Comparison of ENCODE assay signal across 11 cellular contexts in the genomic region with DNA sequence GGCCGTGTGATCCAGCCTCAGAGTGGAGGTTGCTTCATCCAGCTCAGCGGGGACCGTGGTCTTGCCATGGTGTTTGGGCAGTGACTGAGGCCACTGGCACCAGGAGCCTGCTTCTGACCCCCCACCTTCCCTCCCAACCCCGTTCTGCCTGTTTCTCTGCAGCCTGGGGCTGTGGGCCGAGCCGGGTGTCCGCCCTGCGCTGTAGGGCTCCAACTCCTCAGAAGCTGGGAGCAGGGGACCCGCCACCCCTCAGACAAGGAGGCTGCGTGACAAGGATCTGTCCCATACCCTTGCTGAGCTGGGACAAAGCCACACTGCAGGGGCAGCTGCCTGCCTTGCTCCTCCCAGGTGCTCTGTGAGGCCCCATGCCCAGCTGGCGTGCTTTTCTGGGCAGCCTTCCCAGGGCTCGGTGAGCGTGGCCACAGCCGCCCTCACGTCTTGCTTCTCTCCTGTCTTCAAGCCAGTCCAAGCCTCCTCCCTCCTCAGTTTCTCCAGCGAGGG. TPM values are rescaled to one million over a fixed set of nuclear protein-coding genes. Genes with fewer than 3 reads are reported as not detected.
DNase-seq lines count a peak whose midpoint lies in the region; ATAC-seq, FAIRE-seq and TF ChIP-seq lines count a peak whose summit lies in the region.
"Had no signal": no experiment of that assay in that cellular context is flagged by ENCODE, and none has a peak within 500 bp of the region (broad histone marks: within the 10 kb centered on the region; RNA-seq: fewer than 3 reads in every experiment).

No MANE protein-coding gene starts in this region.

- H2BK12ac ChIP-seq in H1 (ENCODE audit: low read depth, low read length): no peak overlapping the region

- no peak for FAIRE-seq in H1 (lab: Jason Lieb, UNC)

- peak overlapping the region; percentile 52; the same call in 1 of the 2 replicates for H2BK5ac ChIP-seq in H1 (ENCODE audit: low read depth, low read length)

- H3K23me2 ChIP-seq in H1 (ENCODE audit: low read depth, low read length): no peaks in the 10 kb centered on the region

- H3K4ac ChIP-seq in H1 (replicated peaks; ENCODE audit: insufficient read length, low read depth, low read length): no peak overlapping the region

- H2BK20ac ChIP-seq in H1 (ENCODE audit: low read length): no peak overlapping the region

- peaks cover 8% of the 10 kb centered on the region for H3K4me1 Mint-ChIP-seq in activated CD4-positive, alpha-beta T cell treated with anti-CD3 and anti-CD28 coated beads for 36 hours

- TF ChIP-seq CTCF in H1 (IDR thresholded peaks at IDR 0.05; ENCODE audit: control extremely low read depth in 1 of 3, insufficient read depth in 1 of 3, low read depth in 1 of 3, low read length in 3 of 3): no peak
- TF ChIP-seq CTCF in right lobe of liver (IDR thresholded peaks at IDR 0.05): no peak
- TF ChIP-seq CTCF in thyroid gland (IDR thresholded peaks at IDR 0.05): no peak
- no peak for TF ChIP-seq CTCF in OCI-LY7 (conservative IDR thresholded peaks at IDR 0.05; ENCODE audit: low read length)

- POLR2A ChIA-PET in H1 (lab: Charles Lee; ENCODE audit: partially characterized antibody): interaction anchor here (1.2 to 2.9 kb wide), 3 partner anchors 146 to 254 kb away, joined by 3 to 13 read pairs (median 4); partner anchors contain the start of genes PACSIN2 and POLDIP3
- POLR2A ChIA-PET in OCI-LY7 (lab: Charles Lee): no interaction called here
- POLR2A ChIA-PET in activated CD4-positive, alpha-beta T cell treated with anti-CD3 and anti-CD28 coated beads for 36 hours (lab: Charles Lee): no interaction called here

- no peak overlapping the region for H3K27ac Mint-ChIP-seq in activated CD4-positive, alpha-beta T cell treated with anti-CD3 and anti-CD28 coated beads for 36 hours

- peaks cover 14% of the 10 kb centered on the region for H3K36me3 Mint-ChIP-seq in activated CD4-positive, alpha-beta T cell treated with anti-CD3 and anti-CD28 coated beads for 36 hours (ENCODE audit: low read depth)

- no peak overlapping the region for H3K23ac ChIP-seq in H1 (ENCODE audit: insufficient read length)

- no peak for TF ChIP-seq EP300 in H1 (IDR thresholded peaks at IDR 0.05; ENCODE audit: borderline replicate concordance in 1 of 2, low read depth in 2 of 2, low read length in 2 of 2)

- no peak for TF ChIP-seq RAD21 in H1 (IDR thresholded peaks at IDR 0.05 in 1 of 2, conservative IDR thresholded peaks at IDR 0.05 in 1 of 2; ENCODE audit: low read depth in 2 of 2, low read length in 2 of 2)

- no peaks in the 10 kb centered on the region for H3K9me2 ChIP-seq in OCI-LY7 (ENCODE audit: insufficient read depth, low read length)

- no peak overlapping the region for H4K91ac ChIP-seq in H1 (replicated peaks; ENCODE audit: insufficient read length, low read length)

- no peak for TF ChIP-seq POLR2A in H1 (IDR thresholded peaks at IDR 0.05; ENCODE audit: control extremely low read depth in 1 of 2, low read depth in 2 of 2, low read length in 2 of 2)
- TF ChIP-seq POLR2A in right lobe of liver (IDR thresholded peaks at IDR 0.05): no peak
- TF ChIP-seq POLR2A in thyroid gland (IDR thresholded peaks at IDR 0.05): peak in 1 of 2 donors; percentile 46

- no peak overlapping the region for H3K27ac ChIP-seq in H1 (ENCODE audit: low read depth, low read length)
- H3K27ac ChIP-seq in right lobe of liver: peak overlapping the region in 2 of 3 donors; percentile 53 to 65
- peak overlapping the region; percentile 55 to 84 (median 78) for H3K27ac ChIP-seq in thyroid gland
- no peak overlapping the region for H3K27ac ChIP-seq in OCI-LY7 (ENCODE audit: low read depth, low read length, poor library complexity, severe bottlenecking)

- intact Hi-C loops in right lobe of liver (cut with DNase I): loop anchor here in 1 of 2 donors (10.0 kb wide), 1 partner anchor 166 kb away; no protein-coding TSS in a partner anchor
- intact Hi-C loops in thyroid gland (cut with DNase I): loop anchor here (10.0 kb wide), 2 partner anchors 204 to 226 kb away; no protein-coding TSS in a partner anchor
- intact Hi-C loops in OCI-LY7 (cut with micrococcal nuclease; ENCODE audit: unreplicated experiment): no loop called here
- intact Hi-C loops in activated CD4-positive, alpha-beta T cell treated with anti-CD3 and anti-CD28 coated beads for 36 hours (cut with DNase I, micrococcal nuclease): loop anchor here in 1 of 2 experiments (10.0 kb wide), 2 partner anchors 146 to 226 kb away; partner anchors contain the start of gene PACSIN2

- H4K20me1 ChIP-seq in H1 (replicated peaks in 1 of 2; ENCODE audit: control insufficient read depth in 1 of 2, insufficient read depth in 2 of 2, low read length in 2 of 2): peaks cover 0 to 6% of the 10 kb centered on the region in 2 experiments
- H4K20me1 ChIP-seq in OCI-LY7 (ENCODE audit: insufficient read depth, low read length): no peaks in the 10 kb centered on the region

- no peak overlapping the region for H2BK15ac ChIP-seq in H1 (ENCODE audit: low read length)

- no peak overlapping the region for H3K14ac ChIP-seq in H1 (ENCODE audit: insufficient read length)

- no peak overlapping the region for H3K4me3 Mint-ChIP-seq in activated CD4-positive, alpha-beta T cell treated with anti-CD3 and anti-CD28 coated beads for 36 hours

- H2BK120ac ChIP-seq in H1 (replicated peaks; ENCODE audit: low read depth, low read length): no peak overlapping the region

- BruUV-seq in OCI-LY7 (replicated peaks; lab: Mats Ljungman, UMichigan): no TSS peak

- H3K4me1 ChIP-seq in H1 (replicated peaks in 1 of 4; ENCODE audit: control insufficient read depth in 3 of 4, insufficient read depth in 4 of 4, low read length in 3 of 4) (no peaks in the 10 kb centered on the region), right lobe of liver (peaks cover 0 to 13% (median 6%) of the 10 kb centered on the region in 4 donors), thyroid gland (peaks cover 6 to 19% of the 10 kb centered on the region in 2 donors), OCI-LY7 (ENCODE audit: insufficient read depth, low read length, poor library complexity, severe bottlenecking) (peaks cover 4% of the 10 kb centered on the region)

- peak overlapping the region; percentile 60; the same call in 1 of the 2 replicates for H4K8ac ChIP-seq in H1 (ENCODE audit: extremely low read depth, insufficient read depth, low read length)

- DNase-seq in NCI-H2196 (lab: John Stamatoyannopoulos, UW; ENCODE audit: unreplicated experiment) (peak; percentile 77), H1 (ENCODE audit: low read depth in 1 of 2, low spot score in 2 of 2) (no peak), right lobe of liver (peak; percentile 72 to 90 (median 90)), thyroid gland (peak; percentile 94 to 97), OCI-LY7 (ENCODE audit: low spot score) (no peak), T1000 (lab: John Stamatoyannopoulos, UW) (no peak)
- no peak for DNase-seq in activated CD4-positive, alpha-beta T cell treated with anti-CD3 and anti-CD28 coated beads for 36 hours
- DNase-seq: activated CD8-positive, alpha-beta memory T cell treated with anti-CD3 and anti-CD28 coated beads for 24 hours; foreskin fibroblast; NCI-H524 treated with DMSO at 0.1 percent for 48 hours had no signal

- no peak overlapping the region for H3K56ac ChIP-seq in H1 (replicated peaks; ENCODE audit: insufficient read length, low read depth, low read length)

- no peaks in the 10 kb centered on the region for H3K79me2 ChIP-seq in H1 (ENCODE audit: control insufficient read depth in 1 of 2, insufficient read depth in 2 of 2, low read length in 2 of 2)
- H3K79me2 ChIP-seq in OCI-LY7 (ENCODE audit: insufficient read depth, low read depth, low read length): no peaks in the 10 kb centered on the region

- WGBS in H1 (ENCODE audit: extremely low coverage in 1 of 2, insufficient coverage in 1 of 2, insufficient read length in 1 of 2, insufficient replicate concordance in 2 of 2, low coverage in 1 of 2, low lambda C conversion rate in 2 of 2, missing lambda C conversion rate in 1 of 2), 2 experiments: 90% methylated on average over 13 of the region's 16 CpGs; no CpG with 5 or more reads in 1 of the 2 experiments
- WGBS in right lobe of liver (ENCODE audit: insufficient coverage, low coverage, low lambda C conversion rate, missing lambda C conversion rate): 34% methylated on average over 2 of the region's 16 CpGs
- 38 to 47% methylated on average over 3 to 13 of the region's 16 CpGs for WGBS in thyroid gland, 2 donors

- CTCF ChIA-PET in H1 (lab: Charles Lee; ENCODE audit: partially characterized antibody) (interaction anchor here (1.1 to 4.9 kb wide), 29 partner anchors 9 to 232 kb away, joined by 3 to 47 read pairs (median 6); no protein-coding TSS in a partner anchor), OCI-LY7 (lab: Charles Lee; ENCODE audit: unreplicated experiment) (interaction anchor here (0.6 kb wide), 1 partner anchor 211 kb away, joined by 3 read pairs; no protein-coding TSS in a partner anchor)
- CTCF ChIA-PET in activated CD4-positive, alpha-beta T cell treated with anti-CD3 and anti-CD28 coated beads for 36 hours (lab: Charles Lee): interaction anchor here (0.8 to 1.5 kb wide), 4 partner anchors 8 to 236 kb away, joined by 3 to 6 read pairs (median 3); no protein-coding TSS in a partner anchor

- no peaks in the 10 kb centered on the region; the same call in 1 of the 2 replicates for H3K79me1 ChIP-seq in H1 (ENCODE audit: low read depth, low read length)

- H3K9ac ChIP-seq in H1 (replicated peaks in 1 of 4; ENCODE audit: extremely low read depth in 1 of 4, low read depth in 3 of 4, low read length in 3 of 4): no peak overlapping the region

- H2AK5ac ChIP-seq in H1 (ENCODE audit: low read depth, low read length): no peak overlapping the region

- H3K9me3 Mint-ChIP-seq in activated CD4-positive, alpha-beta T cell treated with anti-CD3 and anti-CD28 coated beads for 36 hours (ENCODE audit: low read depth): peaks cover 6% of the 10 kb centered on the region

- H3K36me3 ChIP-seq in H1 (ENCODE audit: control insufficient read depth in 2 of 4, insufficient read depth in 4 of 4, low read length in 3 of 4): peaks cover 0 to 11% (median 6%) of the 10 kb centered on the region in 4 experiments; a peak in 5 of 8 replicates
- peaks cover 0 to 29% (median 5%) of the 10 kb centered on the region in 4 donors for H3K36me3 ChIP-seq in right lobe of liver
- peaks cover 19 to 28% of the 10 kb centered on the region in 2 donors for H3K36me3 ChIP-seq in thyroid gland
- no peaks in the 10 kb centered on the region for H3K36me3 ChIP-seq in OCI-LY7 (ENCODE audit: insufficient read depth, low read length)

- H3K4me3 ChIP-seq in H1 (ENCODE audit: extremely low read depth in 1 of 4, insufficient read depth in 2 of 4, low read depth in 3 of 4, low read length in 4 of 4) (no peak overlapping the region), right lobe of liver (no peak overlapping the region), thyroid gland (replicated peaks in 1 of 3) (no peak overlapping the region), OCI-LY7 (ENCODE audit: low read depth, low read length, poor library complexity, severe bottlenecking) (no peak overlapping the region)

- H3K27me3 ChIP-seq in H1 (replicated peaks in 1 of 4; ENCODE audit: control insufficient read depth in 3 of 4, extremely low read depth in 1 of 4, insufficient read depth in 3 of 4, low read length in 3 of 4): no peaks in the 10 kb centered on the region
- no peaks in the 10 kb centered on the region for H3K27me3 ChIP-seq in right lobe of liver
- H3K27me3 ChIP-seq in thyroid gland: no peaks in the 10 kb centered on the region

- ATAC-seq in right lobe of liver (peak; percentile 66 to 78 (median 72)), HG03196 (IDR thresholded peaks at IDR 0.05; ENCODE audit: unreplicated experiment) (no peak)
- no peak for ATAC-seq in activated CD4-positive, alpha-beta T cell treated with anti-CD3 and anti-CD28 coated beads for 36 hours

- no peaks in the 10 kb centered on the region for H3K9me3 ChIP-seq in H1 (ENCODE audit: insufficient read depth in 2 of 2, low read depth in 1 of 2, low read length in 1 of 2)
- H3K9me3 ChIP-seq in right lobe of liver: no peaks in the 10 kb centered on the region
- H3K9me3 ChIP-seq in thyroid gland: no peaks in the 10 kb centered on the region
- H3K9me3 ChIP-seq in OCI-LY7 (ENCODE audit: low read length): no peaks in the 10 kb centered on the region

- no peak overlapping the region for H4K5ac ChIP-seq in H1 (ENCODE audit: insufficient read length, low read depth, low read length)

- H3K18ac ChIP-seq in H1 (ENCODE audit: extremely low read depth, low read length): no peak overlapping the region

- H2AFZ ChIP-seq in H1 (ENCODE audit: low read length): no peak overlapping the region
- H2AFZ ChIP-seq in OCI-LY7 (ENCODE audit: low read length): no peak overlapping the region

- no peaks in the 10 kb centered on the region for H3K27me3 Mint-ChIP-seq in activated CD4-positive, alpha-beta T cell treated with anti-CD3 and anti-CD28 coated beads for 36 hours

- H3K4me2 ChIP-seq in H1 (ENCODE audit: insufficient read depth in 1 of 2, low read depth in 2 of 2, low read length in 2 of 2): no peak overlapping the region
- no peak overlapping the region for H3K4me2 ChIP-seq in OCI-LY7 (ENCODE audit: low read length)

RNA-seq across cellular contexts. Expression of gene ARFGAP3, which starts 11.7 kb away (rescaled TPM):
- 15.8 and 16.0 TPM in 2 replicates for total RNA-seq in H1 (2021; fragmentation: NEBNext Ultra II Directional; extraction: Animal tissue kit (Norgen Biotek cat#: 25700))
- 7.5 and 9.7 TPM in 2 replicates for polyA plus RNA-seq in H1 (2011; rRNA removed)
- 10.9 TPM for polyA plus RNA-seq in H1 (2011; cell fraction: cytosol; rRNA removed)
- polyA plus RNA-seq in H1 (2011; cell fraction: nucleus; rRNA removed): 8.2 TPM
- 9.2 to 12.3 TPM (median 10.6 TPM) in 4 replicates for polyA plus RNA-seq in H1 (2012, experiment 1 of 2)
- polyA plus RNA-seq in H1 (2012, experiment 2 of 2): 1.6 TPM
- polyA plus RNA-seq in H1 (2013, experiment 1 of 2): 8.8 TPM
- 8.5 TPM for polyA plus RNA-seq in H1 (2013, experiment 2 of 2)
- 14.1 and 15.9 TPM in 2 replicates for polyA minus RNA-seq in H1 (2011; rRNA and poly(A)+ RNA removed)
- polyA minus RNA-seq in H1 (2011; cell fraction: cytosol; rRNA and poly(A)+ RNA removed): 12.9 TPM
- 10.2 TPM for polyA minus RNA-seq in H1 (2011; cell fraction: nucleus; rRNA and poly(A)+ RNA removed)
- total RNA-seq in right lobe of liver: 10 to 100 TPM; 19.8 to 48.4 (median 30.4) TPM
- 100 to 1,000 TPM in 2 of 4 donors, 10 to 100 TPM in 2; 82.3 to 106 (median 94.2) TPM for total RNA-seq in thyroid gland
- 24.2 and 29.9 TPM in 2 replicates for total RNA-seq in OCI-LY7 (2014; rRNA removed; shearing (Covaris generic))
- 47.0 and 49.0 TPM in 2 replicates for total RNA-seq in OCI-LY7 (2022)
- total RNA-seq in activated CD4-positive, alpha-beta T cell treated with anti-CD3 and anti-CD28 coated beads for 36 hours: 10 to 100 TPM; 22.5 to 23.0 TPM

Comparison
In these comparisons a context has a peak if more than half of its experiments do, and no peak if none do; other contexts are left out.
1. DNase-seq: peak in NCI-H2196 (single experiment), right lobe of liver (3 of 3) and thyroid gland (2 of 2); none in H1 (0 of 2), OCI-LY7 (single experiment), activated CD4-positive, alpha-beta T cell treated with anti-CD3 and anti-CD28 coated beads for 36 hours (single experiment) and T1000 (single experiment).
2. H3K27ac ChIP-seq: peak in right lobe of liver (2 of 3) and thyroid gland (3 of 3); none in H1 (single experiment) and OCI-LY7 (single experiment).
3. ATAC-seq: peak in right lobe of liver (4 of 4); none in HG03196 (single experiment) and activated CD4-positive, alpha-beta T cell treated with anti-CD3 and anti-CD28 coated beads for 36 hours (single experiment).